ENCODE assay signal across 8 cellular contexts in genomic region chr10:67612577-67613537, GRCh38.
DNase-seq lines count a peak whose midpoint lies in the region; ATAC-seq and TF ChIP-seq lines count a peak whose summit lies in the region.

No MANE protein-coding gene starts in this region.

- no peaks in the 10 kb centered on the region for H3K27me3 ChIP-seq in heart left ventricle

- peak; percentile 99 for ATAC-seq in HG03565 (IDR thresholded peaks at IDR 0.05; ENCODE audit: unreplicated experiment)
- no peak for ATAC-seq in heart left ventricle

- H3K9me3 ChIP-seq in heart left ventricle, result no peaks in the 10 kb centered on the region

- peaks cover 0 to 8% (median 0%) of the 10 kb centered on the region in 12 donors for H3K4me1 ChIP-seq in heart left ventricle

- 79 to 82% (median 81%) methylated on average over 10 of the region's 10 CpGs for WGBS in heart left ventricle, 4 donors

- H3K4me3 ChIP-seq in heart left ventricle, result no peak overlapping the region

- intact Hi-C loops in heart left ventricle (cut with DNase I), result no loop called here

- TF ChIP-seq POLR2A in heart left ventricle (IDR thresholded peaks at IDR 0.05), result no peak

- no peaks in the 10 kb centered on the region for H3K36me3 ChIP-seq in heart left ventricle

- peak; percentile 29 to 54 (median 36) for DNase-seq in stimulated activated CD4-positive, alpha-beta T cell treated with anti-CD3 and anti-CD28 coated beads, Interleukin-12 subunit alpha, Interleukin-12 subunit beta, amount 100 ng/mL, for 48 hours (ENCODE audit: low read depth in 2 of 3, low spot score in 1 of 3)
- no peak for DNase-seq in stimulated activated CD4-positive, alpha-beta T cell treated with anti-CD3 and anti-CD28 coated beads, Interleukin-12 subunit alpha, Interleukin-12 subunit beta, amount 100 ng/mL, for 4 hours
- peak; percentile 47 for DNase-seq in activated effector memory CD4-positive, alpha-beta T cell treated with Interleukin-2 at 50 U/mL for 16 hours
- DNase-seq in stimulated activated CD4-positive, alpha-beta T cell treated with anti-CD3 and anti-CD28 coated beads, Interleukin-2, amount 100 ng/mL, for 48 hours, result peak; percentile 23 to 36
- DNase-seq in NCI-H82 treated with DMSO at 0.1 percent for 48 hours (lab: John Stamatoyannopoulos, UW; ENCODE audit: unreplicated experiment) (no peak), heart left ventricle (no peak), GDM1 (lab: John Stamatoyannopoulos, UW) (no peak)

- no peak for TF ChIP-seq CTCF in heart left ventricle (IDR thresholded peaks at IDR 0.05)

- H3K27ac ChIP-seq in heart left ventricle, result no peak overlapping the region

Comparison
In these comparisons a context has a peak if more than half of its experiments do, and no peak if none do; other contexts are left out.
1. DNase-seq: peak in stimulated activated CD4-positive, alpha-beta T cell treated with anti-CD3 and anti-CD28 coated beads, Interleukin-12 subunit alpha, Interleukin-12 subunit beta, amount 100 ng/mL, for 48 hours (3 of 3), activated effector memory CD4-positive, alpha-beta T cell treated with Interleukin-2 at 50 U/mL for 16 hours (single experiment) and stimulated activated CD4-positive, alpha-beta T cell treated with anti-CD3 and anti-CD28 coated beads, Interleukin-2, amount 100 ng/mL, for 48 hours (2 of 2); none in stimulated activated CD4-positive, alpha-beta T cell treated with anti-CD3 and anti-CD28 coated beads, Interleukin-12 subunit alpha, Interleukin-12 subunit beta, amount 100 ng/mL, for 4 hours (single experiment), NCI-H82 treated with DMSO at 0.1 percent for 48 hours (single experiment), heart left ventricle (0 of 5) and GDM1 (single experiment).